Comparison of ENCODE assay signal across 8 cellular contexts in the genomic region with DNA sequence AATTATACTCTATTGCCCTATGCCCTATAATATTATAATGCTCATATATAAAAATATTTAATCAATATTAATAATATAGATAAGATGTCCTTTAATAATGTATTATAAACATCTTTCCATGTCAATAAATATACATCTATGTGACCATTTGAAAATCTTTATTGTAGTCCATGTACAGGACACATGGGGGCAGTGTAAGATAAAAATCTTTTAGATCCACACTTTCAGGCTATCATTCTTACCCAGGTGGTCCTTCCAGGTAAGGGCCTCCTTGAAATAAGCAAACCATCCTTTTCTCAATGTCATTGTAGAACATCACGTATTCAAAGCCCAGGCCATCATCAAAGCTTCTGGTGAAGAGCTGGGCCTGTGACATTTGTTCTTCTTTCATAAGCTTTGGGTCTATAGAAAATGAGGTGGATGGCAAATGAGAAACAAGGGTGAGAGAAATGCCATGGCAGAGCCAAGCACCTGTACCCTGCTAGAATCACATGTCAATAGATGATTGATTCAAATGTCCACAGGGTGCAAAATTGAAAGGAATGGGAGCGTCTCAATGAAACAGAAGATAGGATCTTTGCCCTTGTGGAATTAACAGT. TPM values are rescaled to one million over a fixed set of nuclear protein-coding genes. Genes with fewer than 3 reads are reported as not detected.
DNase-seq lines count a peak whose midpoint lies in the region; ATAC-seq and TF ChIP-seq lines count a peak whose summit lies in the region.

No MANE protein-coding gene starts in this region.

- TF ChIP-seq CTCF in GM06990 (IDR thresholded peaks at IDR 0.05; ENCODE audit: insufficient read depth, low read length, poor library complexity, severe bottlenecking) (peak; percentile 32), fibroblast of villous mesenchyme (IDR thresholded peaks at IDR 0.05; ENCODE audit: insufficient read depth, low read depth, low read length) (peak; percentile 32)

- no peaks in the 10 kb centered on the region for H3K27me3 ChIP-seq in GM06990 (replicated peaks; ENCODE audit: control insufficient read depth, insufficient read depth, low read length)

- H3K4me3 ChIP-seq in GM06990 (replicated peaks; ENCODE audit: low read depth, low read length) (no peak overlapping the region), fibroblast of villous mesenchyme (ENCODE audit: low read depth, low read length) (no peak overlapping the region)

- no peak for ATAC-seq in GM21526 (IDR thresholded peaks at IDR 0.05; ENCODE audit: low FRiP score, unreplicated experiment)

- peaks cover 2% of the 10 kb centered on the region for H3K36me3 ChIP-seq in GM06990 (ENCODE audit: control insufficient read depth, insufficient read depth, low read length)

- peak; percentile 27 for DNase-seq in AG08395 (ENCODE audit: low spot score)
- DNase-seq in GM06990 (ENCODE audit: extremely low read depth, insufficient read length) = no peak
- DNase-seq in SHP77 (lab: John Stamatoyannopoulos, UW) = peak; percentile 24 to 34
- peak; percentile 21 for DNase-seq in fibroblast of villous mesenchyme (ENCODE audit: low read depth)
- no peak for DNase-seq in GM19240 (ENCODE audit: insufficient read length, low spot score)
- DNase-seq in activated gamma-delta T cell (lab: John Stamatoyannopoulos, UW) = no peak
- no peak for DNase-seq in putamen (ENCODE audit: low spot score)

RNA-seq across cellular contexts. Expression of gene THEM4, which starts 20.2 kb away (rescaled TPM):
- total RNA-seq in fibroblast of villous mesenchyme = 9.1 and 9.7 TPM in 2 replicates

RNA-seq across cellular contexts. Expression of gene THEM5, which starts 35.6 kb away (rescaled TPM):
- total RNA-seq in fibroblast of villous mesenchyme = not detected in 2 replicates

RNA-seq across cellular contexts. Expression of gene C2CD4D, which starts 49.5 kb away (rescaled TPM):
- total RNA-seq in fibroblast of villous mesenchyme = not detected in 2 replicates

RNA-seq across cellular contexts. Expression of gene RORC, which starts 57.5 kb away (rescaled TPM):
- under 0.01 TPM in 1 of 2 replicates, not detected in the other for total RNA-seq in fibroblast of villous mesenchyme

Comparison
In these comparisons a context has a peak if more than half of its experiments do, and no peak if none do; other contexts are left out.
1. DNase-seq: peak in AG08395 (single experiment), SHP77 (2 of 2) and fibroblast of villous mesenchyme (single experiment); none in GM06990 (single experiment), GM19240 (single experiment), activated gamma-delta T cell (single experiment) and putamen (single experiment).